In the genomic region with DNA sequence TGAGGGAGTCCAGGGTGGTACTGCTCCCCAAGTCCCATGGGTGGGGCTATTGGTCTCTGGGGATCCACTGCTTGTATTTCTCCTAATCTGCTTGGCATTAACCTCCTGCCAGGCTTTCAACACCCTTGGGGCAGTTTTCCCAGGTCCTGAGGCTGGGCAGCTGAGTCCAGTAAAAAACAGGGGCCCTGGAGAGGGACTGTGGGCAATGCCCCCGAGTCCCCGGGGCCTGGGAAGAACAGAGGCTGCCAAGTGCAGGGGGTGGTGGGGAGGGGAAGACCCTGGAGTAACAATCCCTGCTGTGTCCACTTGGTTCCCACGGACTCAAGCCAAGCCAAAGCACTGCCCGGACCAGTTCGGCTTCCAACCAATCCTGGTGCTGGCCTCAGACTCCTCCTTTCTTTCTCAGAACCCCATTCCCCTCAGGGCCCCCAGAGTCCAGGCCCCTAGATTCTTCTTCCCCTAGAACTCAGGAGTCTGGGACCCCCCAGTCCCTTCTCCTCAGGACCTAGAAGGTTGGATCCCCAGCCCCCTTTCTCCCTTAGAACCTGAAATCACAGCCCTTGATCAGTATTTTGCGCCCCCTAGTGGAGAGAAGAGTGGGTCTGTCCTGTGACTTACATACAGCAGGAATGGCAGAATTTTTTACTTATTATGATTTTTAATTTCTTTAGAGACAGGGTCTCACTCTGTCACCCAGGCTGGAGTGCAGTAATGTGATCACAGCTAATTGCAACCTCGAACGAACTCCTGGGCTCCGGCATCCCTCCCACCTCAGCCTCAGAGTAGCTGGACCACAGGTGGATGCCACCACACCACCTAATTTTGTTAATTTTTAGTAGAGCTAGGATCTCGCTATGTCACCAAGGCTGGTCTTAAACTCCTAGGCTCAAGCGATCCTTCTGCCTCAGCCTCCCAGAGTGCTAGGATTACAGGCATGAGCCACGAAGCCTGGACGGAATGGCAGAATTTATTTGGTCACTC, we compare ENCODE assay signal across 8 cellular contexts. TPM values are rescaled to one million over a fixed set of nuclear protein-coding genes. Genes with fewer than 3 reads are reported as not detected.
DNase-seq lines count a peak whose midpoint lies in the region; ATAC-seq and TF ChIP-seq lines count a peak whose summit lies in the region.

No MANE protein-coding gene starts in this region.

- TF ChIP-seq CTCF in epithelial cell of esophagus (IDR thresholded peaks at IDR 0.05; ENCODE audit: insufficient read depth, low read depth, low read length, missing control alignments) (peak; percentile 85), nephron progenitor cell (IDR thresholded peaks at IDR 0.05) (peak; percentile 85)

- H3K4me1 ChIP-seq in CD8-positive, alpha-beta memory T cell (ENCODE audit: insufficient read depth, low read length), result peaks cover 19% of the 10 kb centered on the region

- H3K36me3 ChIP-seq in CD8-positive, alpha-beta memory T cell (ENCODE audit: insufficient read depth, low read length), result no peaks in the 10 kb centered on the region

- POLR2A ChIA-PET in CD8-positive, alpha-beta memory T cell (lab: Charles Lee), result interaction anchor here (0.6 to 0.7 kb wide), 4 partner anchors 22 to 195 kb away, joined by 3 to 10 read pairs (median 3); no protein-coding TSS in a partner anchor

- no peak overlapping the region for H3K27ac ChIP-seq in CD8-positive, alpha-beta memory T cell (ENCODE audit: low read depth, low read length)
- peak overlapping the region; percentile 45 for H3K27ac ChIP-seq in substantia nigra (ENCODE audit: low read depth, low read length, poor library complexity, severe bottlenecking)

- H3K4me3 ChIP-seq in CD8-positive, alpha-beta memory T cell (ENCODE audit: low read length), result no peak overlapping the region
- peak overlapping the region; percentile 1 for H3K4me3 ChIP-seq in epithelial cell of esophagus (ENCODE audit: low read length)

- H3K27me3 Mint-ChIP-seq in CD8-positive, alpha-beta memory T cell, result peaks cover 0 to 6% of the 10 kb centered on the region in 2 donors
- H3K27me3 Mint-ChIP-seq in nephron progenitor cell (ENCODE audit: low read depth, poor library complexity), result peaks cover 2% of the 10 kb centered on the region

- DNase-seq in CD8-positive, alpha-beta memory T cell, result peak; percentile 40 to 76 (median 62)
- DNase-seq in HS-5 (ENCODE audit: low read depth) (peak; percentile 37), NOMO-1 treated with DMSO at 0.1 percent for 48 hours (lab: John Stamatoyannopoulos, UW; ENCODE audit: unreplicated experiment) (peak; percentile 43), epithelial cell of esophagus (ENCODE audit: low read depth) (peak; percentile 82), nephron progenitor cell (peak; percentile 69), substantia nigra (lab: John Stamatoyannopoulos, UW) (peak in 47 of 49 donors; percentile 10 to 89 (median 74))
- peak; percentile 52 for DNase-seq in activated CD8-positive, alpha-beta memory T cell treated with anti-CD3 and anti-CD28 coated beads, Interleukin-2, amount 50 U/mL, for 4 hours

- H3K36me3 Mint-ChIP-seq in CD8-positive, alpha-beta memory T cell, result peaks cover 0 to 21% (median 2%) of the 10 kb centered on the region in 3 donors
- H3K36me3 Mint-ChIP-seq in nephron progenitor cell (ENCODE audit: low read depth), result no peaks in the 10 kb centered on the region

- no peak for ATAC-seq in GM19455 (IDR thresholded peaks at IDR 0.05; ENCODE audit: unreplicated experiment)

- CTCF ChIA-PET in CD8-positive, alpha-beta memory T cell (lab: Charles Lee), result interaction anchor here (0.7 to 1.6 kb wide), 9 partner anchors 12 to 180 kb away, joined by 3 to 4 read pairs (median 3); no protein-coding TSS in a partner anchor

- H3K27ac Mint-ChIP-seq in CD8-positive, alpha-beta memory T cell, result peak overlapping the region in 5 of 8 donors; percentile 11 to 65 (median 47)
- no peak overlapping the region for H3K27ac Mint-ChIP-seq in nephron progenitor cell

- H3K4me1 Mint-ChIP-seq in CD8-positive, alpha-beta memory T cell, result peaks cover 23 to 31% (median 29%) of the 10 kb centered on the region in 3 donors
- H3K4me1 Mint-ChIP-seq in nephron progenitor cell, result peaks cover 24% of the 10 kb centered on the region

- peaks cover 0 to 2% (median 0%) of the 10 kb centered on the region in 5 donors for H3K9me3 Mint-ChIP-seq in CD8-positive, alpha-beta memory T cell
- H3K9me3 Mint-ChIP-seq in nephron progenitor cell, result no peaks in the 10 kb centered on the region

- peak overlapping the region in 1 of 7 donors; percentile 50 for H3K4me3 Mint-ChIP-seq in CD8-positive, alpha-beta memory T cell
- no peak overlapping the region for H3K4me3 Mint-ChIP-seq in nephron progenitor cell

- H3K9me3 ChIP-seq in CD8-positive, alpha-beta memory T cell (ENCODE audit: low read length), result no peaks in the 10 kb centered on the region

- H3K27me3 ChIP-seq in CD8-positive, alpha-beta memory T cell (ENCODE audit: insufficient read depth, low read length, poor library complexity, severe bottlenecking), result no peaks in the 10 kb centered on the region

RNA-seq across cellular contexts. Expression of gene CLPTM1, which starts 3.7 kb away (rescaled TPM):
- total RNA-seq in CD8-positive, alpha-beta memory T cell, result 10 to 100 TPM; 78.6 to 82.5 TPM
- polyA plus RNA-seq in CD8-positive, alpha-beta memory T cell, result 27.5 TPM

RNA-seq across cellular contexts. Expression of gene APOC2, which starts 5.6 kb away (rescaled TPM):
- not detected for total RNA-seq in CD8-positive, alpha-beta memory T cell
- polyA plus RNA-seq in CD8-positive, alpha-beta memory T cell, result not detected

RNA-seq across cellular contexts. Expression of gene APOC4, which starts 9.4 kb away (rescaled TPM):
- not detected for total RNA-seq in CD8-positive, alpha-beta memory T cell
- polyA plus RNA-seq in CD8-positive, alpha-beta memory T cell, result not detected

RNA-seq across cellular contexts. Expression of gene APOC1, which starts 37.1 kb away (rescaled TPM):
- 1 to 10 TPM; 4.6 to 5.7 TPM for total RNA-seq in CD8-positive, alpha-beta memory T cell
- polyA plus RNA-seq in CD8-positive, alpha-beta memory T cell, result not detected

RNA-seq across cellular contexts. Expression of gene APOE, which starts 45.9 kb away (rescaled TPM):
- total RNA-seq in CD8-positive, alpha-beta memory T cell, result 1 to 10 TPM; 4.5 TPM
- polyA plus RNA-seq in CD8-positive, alpha-beta memory T cell, result not detected
